18 cellular contexts compared by ENCODE assay signal in the genomic region with DNA sequence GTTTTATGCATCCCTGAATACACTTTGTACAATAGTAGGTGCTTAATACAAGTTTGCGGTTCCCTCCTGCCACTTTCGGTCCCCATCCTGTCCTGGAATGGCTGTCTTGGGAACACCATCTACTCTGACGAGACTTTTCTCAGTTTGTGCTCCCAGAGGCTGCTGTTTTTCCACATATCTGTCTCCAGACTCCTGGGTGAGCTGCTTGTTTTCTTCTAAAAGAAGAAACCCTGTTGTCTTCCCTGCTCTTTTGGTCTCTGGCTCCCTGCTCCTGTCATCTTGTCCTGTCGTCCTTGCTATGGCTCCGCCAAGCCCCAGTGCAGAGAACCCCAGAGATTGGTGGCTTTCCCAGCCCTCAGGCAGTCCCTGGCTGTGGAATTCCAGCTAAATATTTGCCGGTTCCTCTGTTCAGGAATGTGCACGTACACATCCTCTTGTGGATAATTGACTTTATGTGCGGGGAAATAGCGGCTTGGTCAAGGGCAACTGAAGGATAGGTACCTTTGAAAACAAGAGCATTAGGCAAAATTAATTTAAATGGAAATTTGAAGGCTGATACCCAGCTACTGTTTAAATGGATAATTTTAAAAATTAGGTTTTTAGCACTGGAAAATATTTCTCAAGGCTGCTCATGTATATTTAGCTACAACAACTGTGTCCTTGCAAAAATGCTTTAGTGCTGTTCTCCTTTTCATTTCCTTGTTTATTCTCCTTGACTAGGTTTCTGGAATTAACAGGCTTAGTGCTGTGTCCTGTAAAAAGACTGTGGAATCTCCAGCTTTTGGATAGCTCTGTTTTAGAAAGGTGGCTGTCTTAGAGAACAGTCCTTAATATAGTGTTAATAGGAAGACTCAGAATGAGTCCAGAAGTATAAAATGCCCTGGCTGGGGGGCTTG. TPM values are rescaled to one million over a fixed set of nuclear protein-coding genes. Genes with fewer than 3 reads are reported as not detected.
A peak's percentile ranks its signal among the peaks of the same experiment; 100 is the strongest.
DNase-seq lines count a peak whose midpoint lies in the region; ATAC-seq and TF ChIP-seq lines count a peak whose summit lies in the region.
"Had no signal": no experiment of that assay in that cellular context is flagged by ENCODE, and none has a peak within 500 bp of the region (broad histone marks: within the 10 kb centered on the region; RNA-seq: fewer than 3 reads in every experiment).

No MANE protein-coding gene starts in this region.

- no peaks in the 10 kb centered on the region for H3K36me3 ChIP-seq in Caco-2 (ENCODE audit: control insufficient read depth, insufficient read depth, low read length)

- CTCF ChIA-PET in Caco-2 (lab: Charles Lee) = interaction anchor here (1.1 kb wide), 1 partner anchor 113 kb away, joined by 3 read pairs; no protein-coding TSS in a partner anchor

- no peaks in the 10 kb centered on the region for H3K27me3 Mint-ChIP-seq in Caco-2 (ENCODE audit: insufficient read depth, unreplicated experiment)
- H3K27me3 Mint-ChIP-seq in nephron (ENCODE audit: low read depth) = no peaks in the 10 kb centered on the region
- H3K27me3 Mint-ChIP-seq in activated T-helper 2 cell treated with anti-CD3 and anti-CD28 coated beads, Interferon-gamma antibody, Interleukin-2, Interleukin-4, amounts not matched to agents 10 μg/mL and 5 μg/mL and 100 μg/mL, durations not matched to agents 14 hours and 24 hours and 36 hours (ENCODE audit: low read depth) = no peaks in the 10 kb centered on the region
- H3K27me3 Mint-ChIP-seq: activated CD4-positive, alpha-beta T cell treated with anti-CD3 and anti-CD28 coated beads, Interleukin-2, amount 10 ng/mL, durations not matched to agents 24 days and 14 days; activated T-cell treated with anti-CD3 and anti-CD28 coated beads, Interleukin-2, amount 50 U/mL, for 24 hours had no signal

- H3K4me1 ChIP-seq in Caco-2 = peaks cover 71% of the 10 kb centered on the region

- H3K36me3 Mint-ChIP-seq in Caco-2 (ENCODE audit: insufficient read depth, unreplicated experiment) (peaks cover 22% of the 10 kb centered on the region), nephron (ENCODE audit: low read depth) (peaks cover 2% of the 10 kb centered on the region)
- peaks cover 10% of the 10 kb centered on the region for H3K36me3 Mint-ChIP-seq in activated T-helper 2 cell treated with anti-CD3 and anti-CD28 coated beads, Interferon-gamma antibody, Interleukin-2, Interleukin-4, amounts not matched to agents 10 μg/mL and 5 μg/mL and 100 μg/mL, durations not matched to agents 14 hours and 24 hours and 36 hours (ENCODE audit: low read depth)

- H3K27me3 ChIP-seq in Caco-2 (replicated peaks; ENCODE audit: control insufficient read depth, insufficient read depth, low read length) = no peaks in the 10 kb centered on the region
- H3K27me3 ChIP-seq: heart right ventricle had no signal

- H3K27ac Mint-ChIP-seq in Caco-2 (ENCODE audit: unreplicated experiment) (peak overlapping the region; percentile 81), nephron (peak overlapping the region; percentile 33 to 84 (median 54))
- no peak overlapping the region for H3K27ac Mint-ChIP-seq in activated T-helper 2 cell treated with anti-CD3 and anti-CD28 coated beads, Interferon-gamma antibody, Interleukin-2, Interleukin-4, amounts not matched to agents 10 μg/mL and 5 μg/mL and 100 μg/mL, durations not matched to agents 14 hours and 24 hours and 36 hours
- H3K27ac Mint-ChIP-seq: activated CD4-positive, alpha-beta T cell treated with anti-CD3 and anti-CD28 coated beads, Interleukin-2, amount 10 ng/mL, durations not matched to agents 24 days and 14 days; activated T-cell treated with anti-CD3 and anti-CD28 coated beads, Interleukin-2, amount 50 U/mL, for 24 hours had no signal

- H3K4me3 Mint-ChIP-seq in Caco-2 (ENCODE audit: unreplicated experiment) (peak overlapping the region; percentile 53), nephron (peak overlapping the region in 1 of 3 experiments; percentile 31)
- H3K4me3 Mint-ChIP-seq in activated T-helper 2 cell treated with anti-CD3 and anti-CD28 coated beads, Interferon-gamma antibody, Interleukin-2, Interleukin-4, amounts not matched to agents 10 μg/mL and 5 μg/mL and 100 μg/mL, durations not matched to agents 14 hours and 24 hours and 36 hours (ENCODE audit: low read depth) = no peak overlapping the region
- H3K4me3 Mint-ChIP-seq: activated CD4-positive, alpha-beta T cell treated with anti-CD3 and anti-CD28 coated beads, Interleukin-2, amount 10 ng/mL, durations not matched to agents 24 days and 14 days; activated T-cell treated with anti-CD3 and anti-CD28 coated beads, Interleukin-2, amount 50 U/mL, for 24 hours had no signal

- TSS peak; percentile 42 for BruUV-seq in Caco-2 (replicated peaks; lab: Mats Ljungman, UMichigan)

- H3K4me1 Mint-ChIP-seq in Caco-2 (ENCODE audit: low read depth, unreplicated experiment) (peaks cover 39% of the 10 kb centered on the region), nephron (peaks cover 13% of the 10 kb centered on the region)
- H3K4me1 Mint-ChIP-seq in activated T-helper 2 cell treated with anti-CD3 and anti-CD28 coated beads, Interferon-gamma antibody, Interleukin-2, Interleukin-4, amounts not matched to agents 10 μg/mL and 5 μg/mL and 100 μg/mL, durations not matched to agents 14 hours and 24 hours and 36 hours (ENCODE audit: low read depth) = peaks cover 1% of the 10 kb centered on the region
- H3K4me1 Mint-ChIP-seq: activated CD4-positive, alpha-beta T cell treated with anti-CD3 and anti-CD28 coated beads, Interleukin-2, amount 10 ng/mL, durations not matched to agents 24 days and 14 days had no signal

- H3K9me3 ChIP-seq in Caco-2 = 0 out of 2 replicates have a peak, but pooled peaks cover 8% of the 10 kb centered on the region
- H3K9me3 ChIP-seq: heart right ventricle had no signal

- H3K4me3 ChIP-seq in Caco-2 (ENCODE audit: low read depth, low read length) = no peak overlapping the region
- H3K4me3 ChIP-seq: heart right ventricle, lung, PC-9 had no signal

- DNase-seq in Caco-2 (peak; percentile 65 to 86), M059J (ENCODE audit: low read depth) (peak; percentile 81), dermis blood vessel endothelial cell (peak; percentile 64), amygdala (lab: John Stamatoyannopoulos, UW) (no peak), omental fat pad (ENCODE audit: low spot score) (no peak)
- no peak for DNase-seq in activated T-helper 2 cell treated with anti-CD3 and anti-CD28 coated beads, Interferon-gamma antibody, Interleukin-2, Interleukin-4, amounts not matched to agents 10 μg/mL and 5 μg/mL and 100 μg/mL, durations not matched to agents 14 hours and 24 hours and 36 hours (ENCODE audit: low spot score)
- DNase-seq: activated CD4-positive, alpha-beta T cell treated with anti-CD3 and anti-CD28 coated beads, Interleukin-2, amount 10 ng/mL, durations not matched to agents 24 days and 14 days; activated T-cell treated with anti-CD3 and anti-CD28 coated beads, Interleukin-2, amount 50 U/mL, for 24 hours; NCI-H1694; NCI-H524 treated with DMSO at 0.1 percent for 48 hours; stimulated activated naive CD4-positive, alpha-beta T cell treated with Interleukin-2 at 50 U/mL for 16 hours had no signal

- intact Hi-C loops in Caco-2 (cut with micrococcal nuclease; ENCODE audit: unreplicated experiment) = loop anchor here (2.0 kb wide), 1 partner anchor 24 kb away; no protein-coding TSS in a partner anchor
- intact Hi-C loops in activated T-helper 2 cell treated with anti-CD3 and anti-CD28 coated beads, Interferon-gamma antibody, Interleukin-2, Interleukin-4, amounts not matched to agents 10 μg/mL and 5 μg/mL and 100 μg/mL, durations not matched to agents 14 hours and 24 hours and 36 hours (cut with micrococcal nuclease) = no loop called here

- TF ChIP-seq CTCF in Caco-2 (IDR thresholded peaks at IDR 0.05; ENCODE audit: insufficient read depth in 1 of 2, low read depth in 1 of 2, low read length in 1 of 2, severe bottlenecking in 1 of 2, unreplicated experiment in 1 of 2) = no peak
- no peak for TF ChIP-seq CTCF in nephron (IDR thresholded peaks at IDR 0.05; ENCODE audit: unreplicated experiment in 3 of 3)
- TF ChIP-seq CTCF in omental fat pad (IDR thresholded peaks at IDR 0.05) = no peak

- ATAC-seq in GM21723 (IDR thresholded peaks at IDR 0.05; ENCODE audit: unreplicated experiment) = no peak
- ATAC-seq in omental fat pad (ENCODE audit: low FRiP score) = no peak
- ATAC-seq: HCT116 had no signal

- POLR2A ChIA-PET in Caco-2 (lab: Charles Lee) = no interaction called here

- H3K9me3 Mint-ChIP-seq in Caco-2 (ENCODE audit: unreplicated experiment) (no peaks in the 10 kb centered on the region), nephron (no peaks in the 10 kb centered on the region)
- H3K9me3 Mint-ChIP-seq in activated T-helper 2 cell treated with anti-CD3 and anti-CD28 coated beads, Interferon-gamma antibody, Interleukin-2, Interleukin-4, amounts not matched to agents 10 μg/mL and 5 μg/mL and 100 μg/mL, durations not matched to agents 14 hours and 24 hours and 36 hours = no peaks in the 10 kb centered on the region
- H3K9me3 Mint-ChIP-seq: activated CD4-positive, alpha-beta T cell treated with anti-CD3 and anti-CD28 coated beads, Interleukin-2, amount 10 ng/mL, durations not matched to agents 24 days and 14 days; activated T-cell treated with anti-CD3 and anti-CD28 coated beads, Interleukin-2, amount 50 U/mL, for 24 hours had no signal

RNA-seq across cellular contexts. Expression of gene SLC12A3, which starts 50.2 kb away (rescaled TPM):
- total RNA-seq in Caco-2 (2022) = 0.67 and 0.73 TPM in 2 replicates
- not detected in 2 replicates for total RNA-seq in M059J (2014; rRNA removed; shearing (Covaris generic))
- not detected in 2 replicates for total RNA-seq in dermis blood vessel endothelial cell
- not detected in 2 replicates for total RNA-seq in activated T-helper 2 cell treated with anti-CD3 and anti-CD28 coated beads, Interferon-gamma antibody, Interleukin-2, Interleukin-4, amounts not matched to agents 10 μg/mL and 5 μg/mL and 100 μg/mL, durations not matched to agents 14 hours and 24 hours and 36 hours
- total RNA-seq in omental fat pad = not detected
- total RNA-seq: activated CD4-positive, alpha-beta T cell treated with anti-CD3 and anti-CD28 coated beads, Interleukin-2, amount 10 ng/mL, durations not matched to agents 24 days and 14 days; heart right ventricle; lung; T-helper 1 cell treated with Interleukin-12 subunit alpha and Interleukin-12 subunit beta and Interleukin-4 antibody, amounts not matched to agents 30 ng/mL and 1 ng/mL, for 36 hours had no signal

Comparison
In these comparisons a context has a peak if more than half of its experiments do, and no peak if none do; other contexts are left out.
1. DNase-seq: peak in Caco-2 (2 of 2), M059J (single experiment) and dermis blood vessel endothelial cell (single experiment); none in amygdala (0 of 56), activated T-helper 2 cell treated with anti-CD3 and anti-CD28 coated beads, Interferon-gamma antibody, Interleukin-2, Interleukin-4, amounts not matched to agents 10 μg/mL and 5 μg/mL and 100 μg/mL, durations not matched to agents 14 hours and 24 hours and 36 hours (single experiment) and omental fat pad (single experiment).